8 cellular contexts compared by ENCODE assay signal in genomic region chr4:98658287-98659105, GRCh38.
DNase-seq lines count a peak whose midpoint lies in the region; ATAC-seq and TF ChIP-seq lines count a peak whose summit lies in the region.

TSS of gene TSPAN5 (minus strand) at chr4:98658611.

- no peak for TF ChIP-seq CTCF in choroid plexus epithelial cell (conservative IDR thresholded peaks at IDR 0.05; ENCODE audit: low read depth, low read length)

- ATAC-seq in HG03025 (IDR thresholded peaks at IDR 0.05; ENCODE audit: low FRiP score, unreplicated experiment): peak; percentile 71

- DNase-seq in NK-92 treated with Interleukin-12 subunit alpha and Interleukin-12 subunit beta, amount 100 ng/mL, for 24 hours (lab: John Stamatoyannopoulos, UW): peak; percentile 68
- DNase-seq in NK-92 (lab: John Stamatoyannopoulos, UW; ENCODE audit: unreplicated experiment) (no peak), NCI-H2196 treated with DMSO at 0.1 percent for 48 hours (lab: John Stamatoyannopoulos, UW; ENCODE audit: unreplicated experiment) (peak; percentile 2), choroid plexus epithelial cell (ENCODE audit: low read depth) (peak; percentile 77), kidney glomerular epithelial cell (lab: John Stamatoyannopoulos, UW) (peak; percentile 76)
- DNase-seq in activated CD4-positive, alpha-beta T cell treated with anti-CD3 and anti-CD28 coated beads for 4 hours: peak; percentile 85 to 86
- peak; percentile 62 to 81 for DNase-seq in stimulated activated CD4-positive, alpha-beta T cell treated with anti-CD3 and anti-CD28 coated beads, Interleukin-15, amount 100 ng/mL, for 48 hours (ENCODE audit: low read depth in 2 of 2)

- peak within 1 kb of the TSS; percentile 85 for H3K4me3 ChIP-seq in choroid plexus epithelial cell (ENCODE audit: low read depth, low read length)
